ENCODE assay signal across 27 cellular contexts in the genomic region with DNA sequence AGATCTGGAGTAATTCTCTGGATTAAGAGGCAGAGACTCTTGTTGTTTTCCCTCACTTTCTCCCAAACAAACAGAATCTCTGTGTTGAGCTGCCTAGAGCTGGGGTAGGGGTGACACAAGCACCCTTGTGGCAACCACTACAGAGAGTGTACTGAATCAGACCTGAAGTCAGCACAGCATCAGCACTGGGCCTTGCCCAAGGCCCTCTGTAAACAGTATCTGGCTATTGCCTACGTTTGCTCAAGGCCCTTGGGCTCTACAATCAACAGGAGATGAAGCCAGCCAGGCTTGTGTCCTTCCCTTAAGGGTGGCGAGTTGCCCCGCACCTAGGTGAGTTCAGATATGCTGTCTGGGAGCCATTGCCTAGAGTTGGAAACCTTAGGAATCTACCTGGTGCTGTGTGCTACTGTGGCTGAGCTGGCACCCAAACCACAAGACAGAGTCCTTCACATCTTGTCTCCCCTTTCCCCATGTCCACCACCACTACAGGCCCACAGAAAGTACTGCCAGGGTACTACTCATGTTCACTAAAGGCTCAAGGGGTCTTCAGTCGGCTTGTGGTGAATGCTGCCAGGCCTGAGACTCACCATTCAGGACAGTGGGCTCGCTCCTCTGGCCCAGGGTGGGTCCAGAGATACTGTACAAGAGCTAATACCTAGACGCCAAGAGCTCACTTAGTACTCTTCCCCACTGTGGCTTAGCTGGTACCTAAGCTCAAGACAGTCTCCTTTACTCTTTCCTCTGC.
DNase-seq lines count a peak whose midpoint lies in the region; ATAC-seq and TF ChIP-seq lines count a peak whose summit lies in the region.
"Had no signal": no experiment of that assay in that cellular context is flagged by ENCODE, and none has a peak within 500 bp of the region (broad histone marks: within the 10 kb centered on the region; RNA-seq: fewer than 3 reads in every experiment).

No MANE protein-coding gene starts in this region.

- H3K23ac ChIP-seq in mesenchymal stem cell (ENCODE audit: low read length in 2 of 2): peak overlapping the region in 1 of 2 experiments; percentile 52

- peak overlapping the region; percentile 79 for H2AK5ac ChIP-seq in mesenchymal stem cell (ENCODE audit: low read length, severe bottlenecking)

- H3K4me1 ChIP-seq in mesenchymal stem cell (ENCODE audit: control insufficient read depth, insufficient read depth, low read depth, low read length): peaks cover 6% of the 10 kb centered on the region
- H3K4me1 ChIP-seq: heart left ventricle had no signal

- H2BK15ac ChIP-seq in mesenchymal stem cell (ENCODE audit: low read depth, poor library complexity, severe bottlenecking): no peak overlapping the region

- H3K4me2 ChIP-seq in mesenchymal stem cell (ENCODE audit: low read length, poor library complexity, severe bottlenecking): no peak overlapping the region

- H3K36me3 Mint-ChIP-seq in activated CD8-positive, alpha-beta T cell treated with anti-CD3 and anti-CD28 coated beads, Interleukin-2, amount 10 ng/mL, durations not matched to agents 7 days and 5 days (ENCODE audit: low read depth): peaks cover 52% of the 10 kb centered on the region
- H3K36me3 Mint-ChIP-seq in activated CD8-positive, alpha-beta T cell treated with anti-CD3 and anti-CD28 coated beads for 36 hours (ENCODE audit: low read depth): peaks cover 2% of the 10 kb centered on the region

- peak overlapping the region in 1 of 2 experiments; percentile 21 for H3K18ac ChIP-seq in mesenchymal stem cell (ENCODE audit: low read depth in 1 of 2, low read length in 2 of 2)

- no peak for TF ChIP-seq CTCF in activated CD8-positive, alpha-beta T cell treated with anti-CD3 and anti-CD28 coated beads for 36 hours (IDR thresholded peaks at IDR 0.05)
- TF ChIP-seq CTCF in epithelial cell of esophagus (IDR thresholded peaks at IDR 0.05; ENCODE audit: insufficient read depth, low read depth, low read length, missing control alignments): no peak

- peaks cover 3 to 7% of the 10 kb centered on the region in 2 experiments for H3K36me3 ChIP-seq in mesenchymal stem cell (ENCODE audit: control insufficient read depth in 1 of 2, insufficient read depth in 2 of 2, low read depth in 1 of 2, low read length in 2 of 2)

- H3K27ac ChIP-seq in mesenchymal stem cell (ENCODE audit: low read length, poor library complexity, severe bottlenecking): no peak overlapping the region
- H3K27ac ChIP-seq: 22Rv1, coronary artery, GM23248, heart left ventricle had no signal

- no peak for ATAC-seq in activated CD8-positive, alpha-beta T cell treated with anti-CD3 and anti-CD28 coated beads, Interleukin-2, amount 10 ng/mL, durations not matched to agents 7 days and 5 days
- ATAC-seq in activated CD8-positive, alpha-beta T cell treated with anti-CD3 and anti-CD28 coated beads for 36 hours: no peak
- no peak for ATAC-seq in HG03159 (IDR thresholded peaks at IDR 0.05; ENCODE audit: unreplicated experiment)
- no peak for ATAC-seq in activated CD4-positive, CD25-positive, alpha-beta regulatory T cell treated with anti-CD3 and anti-CD28 coated beads, Interleukin-2, amount 50 U/mL, for 24 hours
- ATAC-seq: activated CD4-positive, alpha-beta T cell treated with anti-CD3 and anti-CD28 coated beads for 36 hours; activated T-cell treated with anti-CD3 and anti-CD28 coated beads, Interleukin-2, amount 50 U/mL, for 4 hours; heart left ventricle; stimulated activated memory B cell treated with anti-CD40 and anti-IgM and Interleukin-4, amounts not matched to agents 10 μg/mL and 1 μg/mL and 100 μg/mL, for 72 hours had no signal

- POLR2A ChIA-PET in activated CD8-positive, alpha-beta T cell treated with anti-CD3 and anti-CD28 coated beads, Interleukin-2, amount 10 ng/mL, durations not matched to agents 7 days and 5 days (lab: Charles Lee): no interaction called here
- POLR2A ChIA-PET in activated CD8-positive, alpha-beta T cell treated with anti-CD3 and anti-CD28 coated beads for 36 hours (lab: Charles Lee): no interaction called here

- H3K4me3 Mint-ChIP-seq in activated CD8-positive, alpha-beta T cell treated with anti-CD3 and anti-CD28 coated beads, Interleukin-2, amount 10 ng/mL, durations not matched to agents 7 days and 5 days: no peak overlapping the region
- H3K4me3 Mint-ChIP-seq in activated CD8-positive, alpha-beta T cell treated with anti-CD3 and anti-CD28 coated beads for 36 hours: no peak overlapping the region
- H3K4me3 Mint-ChIP-seq: activated CD4-positive, alpha-beta T cell treated with anti-CD3 and anti-CD28 coated beads for 36 hours; activated naive CD4-positive, alpha-beta T cell treated with anti-CD3 and anti-CD28 coated beads for 36 hours; activated T-cell treated with anti-CD3 and anti-CD28 coated beads, Interleukin-2, amount 50 U/mL, for 4 hours; CD4-positive, alpha-beta T cell; naive B cell; stimulated activated memory B cell treated with anti-CD40 and anti-IgM and Interleukin-4, amounts not matched to agents 10 μg/mL and 1 μg/mL and 100 μg/mL, for 72 hours had no signal

- H2BK120ac ChIP-seq in mesenchymal stem cell (ENCODE audit: low read depth, low read length): no peak overlapping the region

- H2BK5ac ChIP-seq in mesenchymal stem cell (ENCODE audit: low read depth, low read length, poor library complexity, severe bottlenecking): no peak overlapping the region

- H4K8ac ChIP-seq in mesenchymal stem cell (ENCODE audit: low read length): no peak overlapping the region

- no peaks in the 10 kb centered on the region for H3K27me3 Mint-ChIP-seq in activated CD8-positive, alpha-beta T cell treated with anti-CD3 and anti-CD28 coated beads, Interleukin-2, amount 10 ng/mL, durations not matched to agents 7 days and 5 days (ENCODE audit: low read depth)
- H3K27me3 Mint-ChIP-seq in activated CD8-positive, alpha-beta T cell treated with anti-CD3 and anti-CD28 coated beads for 36 hours: no peaks in the 10 kb centered on the region
- H3K27me3 Mint-ChIP-seq: activated CD4-positive, alpha-beta T cell treated with anti-CD3 and anti-CD28 coated beads for 36 hours; CD4-positive, alpha-beta T cell; naive B cell; stimulated activated memory B cell treated with anti-CD40 and anti-IgM and Interleukin-4, amounts not matched to agents 10 μg/mL and 1 μg/mL and 100 μg/mL, for 72 hours had no signal

- H3K27ac Mint-ChIP-seq in activated CD8-positive, alpha-beta T cell treated with anti-CD3 and anti-CD28 coated beads, Interleukin-2, amount 10 ng/mL, durations not matched to agents 7 days and 5 days: peak overlapping the region; percentile 60
- H3K27ac Mint-ChIP-seq in activated CD8-positive, alpha-beta T cell treated with anti-CD3 and anti-CD28 coated beads for 36 hours: no peak overlapping the region
- H3K27ac Mint-ChIP-seq: activated CD4-positive, alpha-beta T cell treated with anti-CD3 and anti-CD28 coated beads for 36 hours; activated naive CD4-positive, alpha-beta T cell treated with anti-CD3 and anti-CD28 coated beads for 36 hours; CD4-positive, alpha-beta T cell; stimulated activated memory B cell treated with anti-CD40 and anti-IgM and Interleukin-4, amounts not matched to agents 10 μg/mL and 1 μg/mL and 100 μg/mL, for 72 hours had no signal

- peak overlapping the region in 1 of 2 experiments; percentile 37 for H3K4ac ChIP-seq in mesenchymal stem cell (ENCODE audit: low read depth in 1 of 2, low read length in 2 of 2)

- no peak overlapping the region for H3K4me3 ChIP-seq in epithelial cell of esophagus (ENCODE audit: low read length)
- no peak overlapping the region for H3K4me3 ChIP-seq in mesenchymal stem cell (ENCODE audit: insufficient read depth in 1 of 2, low read depth in 1 of 2, low read length in 2 of 2)
- H3K4me3 ChIP-seq: coronary artery, GM23248, heart left ventricle had no signal

- H2AFZ ChIP-seq in mesenchymal stem cell (ENCODE audit: low read depth, low read length): no peak overlapping the region
- H2AFZ ChIP-seq: GM23248 had no signal

- intact Hi-C loops in activated CD8-positive, alpha-beta T cell treated with anti-CD3 and anti-CD28 coated beads for 36 hours (cut with micrococcal nuclease): loop anchor here (10.0 kb wide), 1 partner anchor 235 kb away; the partner anchor contains the start of gene ESR2

- no peak overlapping the region for H2BK12ac ChIP-seq in mesenchymal stem cell (ENCODE audit: low read length in 2 of 2)

- no peak overlapping the region for H4K91ac ChIP-seq in mesenchymal stem cell (ENCODE audit: low read length)

- H3K4me1 Mint-ChIP-seq in activated CD8-positive, alpha-beta T cell treated with anti-CD3 and anti-CD28 coated beads, Interleukin-2, amount 10 ng/mL, durations not matched to agents 7 days and 5 days (ENCODE audit: low read depth): no peaks in the 10 kb centered on the region
- H3K4me1 Mint-ChIP-seq in activated CD8-positive, alpha-beta T cell treated with anti-CD3 and anti-CD28 coated beads for 36 hours (ENCODE audit: low read depth): no peaks in the 10 kb centered on the region
- H3K4me1 Mint-ChIP-seq: activated CD4-positive, alpha-beta T cell treated with anti-CD3 and anti-CD28 coated beads for 36 hours; naive B cell; stimulated activated memory B cell treated with anti-CD40 and anti-IgM and Interleukin-4, amounts not matched to agents 10 μg/mL and 1 μg/mL and 100 μg/mL, for 72 hours had no signal

- no peaks in the 10 kb centered on the region for H3K9me3 ChIP-seq in mesenchymal stem cell (ENCODE audit: control insufficient read depth, low read length)
- H3K9me3 ChIP-seq: heart left ventricle had no signal

- WGBS in mesenchymal stem cell: 89% methylated on average over 6 of the region's 6 CpGs

- H3K14ac ChIP-seq in mesenchymal stem cell (ENCODE audit: low read length in 2 of 2): no peak overlapping the region

- CTCF ChIA-PET in activated CD8-positive, alpha-beta T cell treated with anti-CD3 and anti-CD28 coated beads, Interleukin-2, amount 10 ng/mL, durations not matched to agents 7 days and 5 days (lab: Charles Lee): interaction anchor here (1.0 to 3.2 kb wide), 4 partner anchors 17 to 241 kb away, joined by 3 to 10 read pairs (median 4); no protein-coding TSS in a partner anchor
- CTCF ChIA-PET in activated CD8-positive, alpha-beta T cell treated with anti-CD3 and anti-CD28 coated beads for 36 hours (lab: Charles Lee): interaction anchor here (0.7 to 0.9 kb wide), 2 partner anchors 34 to 245 kb away, joined by 3 to 4 read pairs; no protein-coding TSS in a partner anchor

- no peaks in the 10 kb centered on the region for H3K27me3 ChIP-seq in mesenchymal stem cell (ENCODE audit: control insufficient read depth in 1 of 2, insufficient read depth in 1 of 2, low read length in 2 of 2)
- H3K27me3 ChIP-seq: heart left ventricle had no signal

- H3K9ac ChIP-seq in mesenchymal stem cell (ENCODE audit: low read length): no peak overlapping the region
- H3K9ac ChIP-seq: GM23248 had no signal

- no peak for DNase-seq in activated CD8-positive, alpha-beta T cell treated with anti-CD3 and anti-CD28 coated beads, Interleukin-2, amount 10 ng/mL, durations not matched to agents 7 days and 5 days
- no peak for DNase-seq in activated CD8-positive, alpha-beta T cell treated with anti-CD3 and anti-CD28 coated beads for 36 hours
- peak; percentile 71 for DNase-seq in epithelial cell of esophagus (ENCODE audit: low read depth)
- DNase-seq in mesenchymal stem cell: no peak
- DNase-seq in effector CD8-positive, alpha-beta T cell (lab: John Stamatoyannopoulos, UW): no peak
- DNase-seq in germinal center (ENCODE audit: low spot score): no peak
- DNase-seq: activated CD4-positive, alpha-beta T cell treated with anti-CD3 and anti-CD28 coated beads for 36 hours; activated naive CD4-positive, alpha-beta T cell treated with anti-CD3 and anti-CD28 coated beads for 36 hours; activated T-cell treated with anti-CD3 and anti-CD28 coated beads, Interleukin-2, amount 50 U/mL, for 4 hours; amniotic stem cell; CD4-positive, alpha-beta T cell; GF-D8; GM23248; heart left ventricle; left cardiac atrium; naive B cell; NCI-H1048; NCI-H187; NCI-H526; retina; stimulated activated CD4-positive, alpha-beta T cell treated with anti-CD3 and anti-CD28 coated beads, Interleukin-2, amount 100 ng/mL, for 48 hours; T-helper 1 cell had no signal

- no peaks in the 10 kb centered on the region for H3K9me3 Mint-ChIP-seq in activated CD8-positive, alpha-beta T cell treated with anti-CD3 and anti-CD28 coated beads, Interleukin-2, amount 10 ng/mL, durations not matched to agents 7 days and 5 days (ENCODE audit: insufficient read depth)
- H3K9me3 Mint-ChIP-seq in activated CD8-positive, alpha-beta T cell treated with anti-CD3 and anti-CD28 coated beads for 36 hours: no peaks in the 10 kb centered on the region
- H3K9me3 Mint-ChIP-seq: activated naive CD4-positive, alpha-beta T cell treated with anti-CD3 and anti-CD28 coated beads for 36 hours; activated T-cell treated with anti-CD3 and anti-CD28 coated beads, Interleukin-2, amount 50 U/mL, for 4 hours; CD4-positive, alpha-beta T cell; naive B cell; stimulated activated memory B cell treated with anti-CD40 and anti-IgM and Interleukin-4, amounts not matched to agents 10 μg/mL and 1 μg/mL and 100 μg/mL, for 72 hours had no signal

- H3K79me1 ChIP-seq in mesenchymal stem cell (replicated peaks; ENCODE audit: low read length, poor library complexity, severe bottlenecking): peaks cover 6% of the 10 kb centered on the region
